ENCODE assay signal across 24 cellular contexts in the genomic region with DNA sequence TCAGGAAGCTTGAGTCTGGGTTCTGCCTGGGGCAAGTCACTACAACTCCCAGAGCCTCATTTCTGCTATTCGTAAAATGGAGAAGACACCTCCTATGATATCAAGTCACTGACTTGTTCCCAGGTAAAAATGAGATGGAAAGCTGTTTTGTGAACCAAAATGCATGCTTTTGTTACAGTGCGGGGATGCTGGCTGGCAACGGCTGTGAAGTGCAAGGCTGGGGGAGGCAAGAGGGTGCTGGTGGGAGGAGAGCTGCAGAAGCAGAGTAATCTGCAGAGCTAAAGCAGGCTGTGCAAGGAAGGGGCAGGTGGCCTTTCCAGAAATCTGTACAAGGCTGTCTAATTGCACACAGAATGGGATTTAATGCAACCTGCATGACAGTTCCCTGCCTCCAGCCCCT.
"Had no signal": no experiment of that assay in that cellular context is flagged by ENCODE, and none has a peak within 500 bp of the region (broad histone marks: within the 10 kb centered on the region; RNA-seq: fewer than 3 reads in every experiment).

No MANE protein-coding gene starts in this region.

- H3K4me3 Mint-ChIP-seq: activated CD8-positive, alpha-beta memory T cell treated with anti-CD3 and anti-CD28 coated beads, Interleukin-2, amount 10 ng/mL, durations not matched to agents 7 days and 5 days; activated CD8-positive, alpha-beta T cell treated with anti-CD3 and anti-CD28 coated beads for 36 hours; activated naive CD4-positive, alpha-beta T cell treated with anti-CD3 and anti-CD28 coated beads, Interleukin-2, amount 50 U/mL, for 24 hours; activated naive CD8-positive, alpha-beta T cell treated with anti-CD3 and anti-CD28 coated beads, Interleukin-2, amount 50 U/mL, for 24 hours; mesothelial cell of epicardium; naive B cell; stimulated activated memory B cell treated with anti-CD40 and anti-IgM and Interleukin-4, amounts not matched to agents 10 μg/mL and 1 μg/mL and 100 μg/mL, for 72 hours; stimulated activated naive CD8-positive, alpha-beta T cell treated with anti-CD3 and anti-CD28 coated beads, Interleukin-15, amount 100 ng/mL, for 72 hours; WTC11 had no signal

- ATAC-seq: activated CD8-positive, alpha-beta memory T cell treated with anti-CD3 and anti-CD28 coated beads, Interleukin-2, amount 10 ng/mL, durations not matched to agents 7 days and 5 days; activated CD8-positive, alpha-beta T cell treated with anti-CD3 and anti-CD28 coated beads for 36 hours; activated naive CD8-positive, alpha-beta T cell treated with anti-CD3 and anti-CD28 coated beads, Interleukin-2, amount 50 U/mL, for 24 hours; left ventricle myocardium superior; stimulated activated memory B cell treated with anti-CD40 and anti-IgM and Interleukin-4, amounts not matched to agents 10 μg/mL and 1 μg/mL and 100 μg/mL, for 72 hours; stimulated activated naive CD8-positive, alpha-beta T cell treated with anti-CD3 and anti-CD28 coated beads, Interleukin-15, amount 100 ng/mL, for 72 hours; WTC11 had no signal

- DNase-seq: activated CD4-positive, alpha-beta T cell treated with anti-CD3 and anti-CD28 coated beads, Interleukin-2, amount 50 U/mL, for 1 hour; activated CD8-positive, alpha-beta memory T cell treated with anti-CD3 and anti-CD28 coated beads, Interleukin-2, amount 10 ng/mL, durations not matched to agents 7 days and 5 days; activated CD8-positive, alpha-beta T cell treated with anti-CD3 and anti-CD28 coated beads for 36 hours; activated naive CD8-positive, alpha-beta T cell treated with anti-CD3 and anti-CD28 coated beads, Interleukin-2, amount 50 U/mL, for 24 hours; activated T-cell treated with anti-CD3 and anti-CD28 coated beads, Interleukin-2, amount 50 U/mL, for 48 hours; central memory CD4-positive, alpha-beta T cell; left ventricle myocardium superior; naive B cell; sigmoid colon; small intestine; stimulated activated CD4-positive, alpha-beta T cell treated with anti-CD3 and anti-CD28 coated beads, Interleukin-4, amount 100 ng/mL, for 4 hours; stimulated activated CD8-positive, alpha-beta memory T cell treated with anti-CD3 and anti-CD28 coated beads, Interleukin-4, amount 100 ng/mL, for 48 hours; stimulated activated naive CD8-positive, alpha-beta T cell treated with anti-CD3 and anti-CD28 coated beads, Interleukin-15, amount 100 ng/mL, for 72 hours; substantia nigra; T-helper 2 cell; thyroid gland; upper lobe of left lung had no signal

- H3K27me3 ChIP-seq: sigmoid colon, thyroid gland, upper lobe of left lung had no signal

- H3K9me3 ChIP-seq: prostate gland, sigmoid colon, thyroid gland, upper lobe of left lung had no signal

- H3K9me3 Mint-ChIP-seq: activated CD8-positive, alpha-beta T cell treated with anti-CD3 and anti-CD28 coated beads for 36 hours; activated naive CD4-positive, alpha-beta T cell treated with anti-CD3 and anti-CD28 coated beads, Interleukin-2, amount 50 U/mL, for 24 hours; activated naive CD8-positive, alpha-beta T cell treated with anti-CD3 and anti-CD28 coated beads, Interleukin-2, amount 50 U/mL, for 24 hours; activated T-helper 2 cell treated with anti-CD3 and anti-CD28 coated beads, Interferon-gamma antibody, Interleukin-2, Interleukin-4, amounts not matched to agents 10 μg/mL and 5 μg/mL and 100 μg/mL, durations not matched to agents 14 hours and 24 hours and 36 hours; mesothelial cell of epicardium; stimulated activated naive CD8-positive, alpha-beta T cell treated with anti-CD3 and anti-CD28 coated beads, Interleukin-15, amount 100 ng/mL, for 72 hours; WTC11 had no signal

- H3K4me1 ChIP-seq: prostate gland, thyroid gland had no signal

- H3K27ac Mint-ChIP-seq: activated CD8-positive, alpha-beta memory T cell treated with anti-CD3 and anti-CD28 coated beads, Interleukin-2, amount 10 ng/mL, durations not matched to agents 7 days and 5 days; activated CD8-positive, alpha-beta T cell treated with anti-CD3 and anti-CD28 coated beads for 36 hours; activated naive CD4-positive, alpha-beta T cell treated with anti-CD3 and anti-CD28 coated beads, Interleukin-2, amount 50 U/mL, for 24 hours; activated naive CD8-positive, alpha-beta T cell treated with anti-CD3 and anti-CD28 coated beads, Interleukin-2, amount 50 U/mL, for 24 hours; activated T-helper 2 cell treated with anti-CD3 and anti-CD28 coated beads, Interferon-gamma antibody, Interleukin-2, Interleukin-4, amounts not matched to agents 10 μg/mL and 5 μg/mL and 100 μg/mL, durations not matched to agents 14 hours and 24 hours and 36 hours; mesothelial cell of epicardium; naive B cell; stimulated activated memory B cell treated with anti-CD40 and anti-IgM and Interleukin-4, amounts not matched to agents 10 μg/mL and 1 μg/mL and 100 μg/mL, for 72 hours; stimulated activated naive CD8-positive, alpha-beta T cell treated with anti-CD3 and anti-CD28 coated beads, Interleukin-15, amount 100 ng/mL, for 72 hours; WTC11 had no signal

- H3K4me3 ChIP-seq: prostate gland, sigmoid colon, thyroid gland, upper lobe of left lung had no signal

- H3K4me1 Mint-ChIP-seq: activated CD8-positive, alpha-beta memory T cell treated with anti-CD3 and anti-CD28 coated beads, Interleukin-2, amount 10 ng/mL, durations not matched to agents 7 days and 5 days; activated naive CD4-positive, alpha-beta T cell treated with anti-CD3 and anti-CD28 coated beads, Interleukin-2, amount 50 U/mL, for 24 hours; activated naive CD8-positive, alpha-beta T cell treated with anti-CD3 and anti-CD28 coated beads, Interleukin-2, amount 50 U/mL, for 24 hours; naive B cell; stimulated activated memory B cell treated with anti-CD40 and anti-IgM and Interleukin-4, amounts not matched to agents 10 μg/mL and 1 μg/mL and 100 μg/mL, for 72 hours; stimulated activated naive CD8-positive, alpha-beta T cell treated with anti-CD3 and anti-CD28 coated beads, Interleukin-15, amount 100 ng/mL, for 72 hours had no signal

- H3K27ac ChIP-seq: epithelial cell of prostate, prostate gland, sigmoid colon, thyroid gland, upper lobe of left lung had no signal

- H3K36me3 Mint-ChIP-seq: activated CD8-positive, alpha-beta memory T cell treated with anti-CD3 and anti-CD28 coated beads, Interleukin-2, amount 10 ng/mL, durations not matched to agents 7 days and 5 days; activated naive CD4-positive, alpha-beta T cell treated with anti-CD3 and anti-CD28 coated beads, Interleukin-2, amount 50 U/mL, for 24 hours; mesothelial cell of epicardium; naive B cell; stimulated activated memory B cell treated with anti-CD40 and anti-IgM and Interleukin-4, amounts not matched to agents 10 μg/mL and 1 μg/mL and 100 μg/mL, for 72 hours; WTC11 had no signal

- H3K36me3 ChIP-seq: prostate gland, sigmoid colon, thyroid gland, upper lobe of left lung had no signal
